In genomic region chr22:32517488-32517887, GRCh38 we compare ENCODE assay signal across 9 cellular contexts. TPM values are rescaled to one million over a fixed set of nuclear protein-coding genes. Genes with fewer than 3 reads are reported as not detected.
"Had no signal": no experiment of that assay in that cellular context is flagged by ENCODE, and none has a peak within 500 bp of the region (broad histone marks: within the 10 kb centered on the region; RNA-seq: fewer than 3 reads in every experiment).

No MANE protein-coding gene starts in this region.

- DNase-seq: GDM1, GF-D8 had no signal

- H3K4me3 ChIP-seq: GM12878 had no signal

- ATAC-seq: GM12878 had no signal

- FAIRE-seq: G401.6, GM12878, GM12891, GM12892, GM18507, GM19239 had no signal

RNA-seq across cellular contexts. Expression of gene BPIFC, which starts 53.2 kb away (rescaled TPM):
- total RNA-seq: G401, GM12878 had no signal
